ENCODE assay signal across 22 cellular contexts in the genomic region with DNA sequence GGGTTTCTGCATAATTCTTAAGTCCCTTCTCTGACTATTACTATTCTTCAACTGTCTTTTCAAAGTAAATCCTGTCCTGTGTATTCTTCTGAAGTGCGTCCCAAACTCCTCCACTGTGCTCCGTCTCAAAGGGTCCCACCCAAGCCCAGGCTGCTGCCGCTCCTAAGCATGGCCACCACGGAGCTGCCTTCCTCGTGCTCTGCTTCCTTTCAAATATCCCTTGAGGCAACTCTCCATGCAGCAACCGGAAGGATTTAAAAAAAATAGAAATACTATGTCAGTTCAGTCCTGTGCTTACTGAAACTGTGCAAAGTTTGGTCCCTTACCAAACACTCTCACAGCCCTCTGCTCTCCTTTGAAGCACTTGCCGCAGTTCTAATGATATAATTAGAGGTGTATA.
"Had no signal": no experiment of that assay in that cellular context is flagged by ENCODE, and none has a peak within 500 bp of the region (broad histone marks: within the 10 kb centered on the region; RNA-seq: fewer than 3 reads in every experiment).

No MANE protein-coding gene starts in this region.

- H3K4me3 Mint-ChIP-seq: activated CD8-positive, alpha-beta T cell treated with anti-CD3 and anti-CD28 coated beads, Interleukin-2, amount 10 ng/mL, durations not matched to agents 7 days and 5 days; activated naive CD8-positive, alpha-beta T cell treated with anti-CD3 and anti-CD28 coated beads for 36 hours; naive thymus-derived CD8-positive, alpha-beta T cell; stimulated activated naive CD8-positive, alpha-beta T cell treated with anti-CD3 and anti-CD28 coated beads, Interleukin-15, Interleukin-2, amounts not matched to agents 100 ng/mL and 50 ng/mL, for 24 hours had no signal

- H3K4me1 ChIP-seq: prostate gland, tibial artery had no signal

- DNase-seq: activated CD4-positive, alpha-beta T cell treated with anti-CD3 and anti-CD28 coated beads for 1 hour; activated CD4-positive, alpha-beta T cell treated with anti-CD3 and anti-CD28 coated beads, Interleukin-2, amount 50 U/mL, for 1 hour; activated CD8-positive, alpha-beta T cell treated with anti-CD3 and anti-CD28 coated beads, Interleukin-2, amount 10 ng/mL, durations not matched to agents 7 days and 5 days; activated naive CD4-positive, alpha-beta T cell; activated naive CD8-positive, alpha-beta T cell treated with anti-CD3 and anti-CD28 coated beads for 36 hours; activated T-cell treated with anti-CD3 and anti-CD28 coated beads, Interleukin-2, amount 50 U/mL, for 1 hour; central memory CD4-positive, alpha-beta T cell; dorsolateral prefrontal cortex; kidney; naive thymus-derived CD8-positive, alpha-beta T cell; ovary; stimulated activated CD4-positive, alpha-beta T cell treated with anti-CD3 and anti-CD28 coated beads, Interleukin-2, amount 100 ng/mL, for 48 hours; stimulated activated CD8-positive, alpha-beta memory T cell treated with anti-CD3 and anti-CD28 coated beads, Interleukin-4, amount 100 ng/mL, for 48 hours; substantia nigra; T-helper 9 cell; tibial artery had no signal

- H3K9me3 Mint-ChIP-seq: activated naive CD8-positive, alpha-beta T cell treated with anti-CD3 and anti-CD28 coated beads for 36 hours; activated T-helper 2 cell treated with anti-CD3 and anti-CD28 coated beads, Interferon-gamma antibody, Interleukin-2, Interleukin-4, amounts not matched to agents 10 μg/mL and 5 μg/mL and 100 μg/mL, durations not matched to agents 14 hours and 24 hours and 36 hours; naive thymus-derived CD8-positive, alpha-beta T cell; stimulated activated naive CD8-positive, alpha-beta T cell treated with anti-CD3 and anti-CD28 coated beads, Interleukin-15, Interleukin-2, amounts not matched to agents 100 ng/mL and 50 ng/mL, for 24 hours had no signal

- H3K27me3 ChIP-seq: dorsolateral prefrontal cortex, ovary, tibial artery had no signal

- H3K9me3 ChIP-seq: ovary, prostate gland, tibial artery had no signal

- H3K27ac Mint-ChIP-seq: activated naive CD8-positive, alpha-beta T cell treated with anti-CD3 and anti-CD28 coated beads for 36 hours; activated T-helper 2 cell treated with anti-CD3 and anti-CD28 coated beads, Interferon-gamma antibody, Interleukin-2, Interleukin-4, amounts not matched to agents 10 μg/mL and 5 μg/mL and 100 μg/mL, durations not matched to agents 14 hours and 24 hours and 36 hours; stimulated activated naive CD8-positive, alpha-beta T cell treated with anti-CD3 and anti-CD28 coated beads, Interleukin-15, Interleukin-2, amounts not matched to agents 100 ng/mL and 50 ng/mL, for 24 hours had no signal

- ATAC-seq: left lobe of liver; naive thymus-derived CD8-positive, alpha-beta T cell had no signal

- H3K27ac ChIP-seq: dorsolateral prefrontal cortex, epithelial cell of prostate, ovary, prostate gland, tibial artery had no signal

- H3K4me3 ChIP-seq: dorsolateral prefrontal cortex, lung, ovary, prostate gland, tibial artery had no signal

- H3K4me1 Mint-ChIP-seq: activated naive CD8-positive, alpha-beta T cell treated with anti-CD3 and anti-CD28 coated beads for 36 hours had no signal

- H3K27me3 Mint-ChIP-seq: activated naive CD8-positive, alpha-beta T cell treated with anti-CD3 and anti-CD28 coated beads for 36 hours; naive thymus-derived CD8-positive, alpha-beta T cell; stimulated activated naive CD8-positive, alpha-beta T cell treated with anti-CD3 and anti-CD28 coated beads, Interleukin-15, Interleukin-2, amounts not matched to agents 100 ng/mL and 50 ng/mL, for 24 hours had no signal

- H3K36me3 ChIP-seq: ovary, prostate gland had no signal
